ENCODE assay signal across 1 cellular context in genomic region chr1:114536043-114536442, GRCh38.
TF ChIP-seq lines count a peak whose summit lies in the region.

No MANE protein-coding gene starts in this region.

TF ChIP-seq in HepG2, 621 proteins besides CTCF, POLR2A, EP300 and RAD21:
- TF ChIP-seq ZNF841 (CRISPR knock-in tag; IDR thresholded peaks at IDR 0.05; ENCODE audit: borderline replicate concordance) (no peak), MNT (IDR thresholded peaks at IDR 0.05) (peak; percentile 96)
